17 cellular contexts compared by ENCODE assay signal in genomic region chrX:133685806-133686205, GRCh38.
DNase-seq lines count a peak whose midpoint lies in the region; ATAC-seq, FAIRE-seq and TF ChIP-seq lines count a peak whose summit lies in the region.
"Had no signal": no experiment of that assay in that cellular context is flagged by ENCODE, and none has a peak within 500 bp of the region (broad histone marks: within the 10 kb centered on the region; RNA-seq: fewer than 3 reads in every experiment).

No MANE protein-coding gene starts in this region.

- intact Hi-C loops in lower lobe of right lung (cut with DNase I), result no loop called here
- intact Hi-C loops in activated CD4-positive, alpha-beta memory T cell treated with anti-CD3 and anti-CD28 coated beads for 36 hours (cut with micrococcal nuclease), result no loop called here

- H4K20me1 ChIP-seq in BLaER1 treated with 17β-estradiol and CSF1 and Interleukin-3, amounts not matched to agents 10 nM and 100 nM, result no peaks in the 10 kb centered on the region; a peak in 2 of 22 replicates

- peak; percentile 59 for DNase-seq in ELF-1 (ENCODE audit: low read depth, low spot score)
- DNase-seq in NCI-H2171 (lab: John Stamatoyannopoulos, UW), result peak; percentile 82
- DNase-seq in WTC11 (ENCODE audit: low spot score), result no peak
- DNase-seq in frontal cortex (ENCODE audit: low spot score in 2 of 2), result no peak
- no peak for DNase-seq in lower lobe of right lung
- no peak for DNase-seq in activated CD4-positive, alpha-beta memory T cell treated with anti-CD3 and anti-CD28 coated beads for 36 hours
- DNase-seq: activated CD4-positive, alpha-beta memory T cell treated with anti-CD3 and anti-CD28 coated beads, Interleukin-2, amount 10 ng/mL, durations not matched to agents 7 days and 5 days; activated naive CD8-positive, alpha-beta T cell treated with anti-CD3 and anti-CD28 coated beads, Interleukin-2, amount 10 ng/mL, durations not matched to agents 7 days and 5 days; HCEC 1CT; immature natural killer cell; natural killer cell; T-cell had no signal

- peaks cover 0 to 79% (median 48%) of the 10 kb centered on the region in 10 experiments; a peak in 14 of 20 replicates for H3K4me1 ChIP-seq in BLaER1 treated with 17β-estradiol and CSF1 and Interleukin-3, amounts not matched to agents 10 nM and 100 nM
- H3K4me1 ChIP-seq in lower lobe of right lung, result no peaks in the 10 kb centered on the region
- H3K4me1 ChIP-seq: esophagus muscularis mucosa had no signal

- peak overlapping the region in 5 of 11 experiments; percentile 18 to 37 (median 35); a peak in 4 of 22 replicates for H3K9ac ChIP-seq in BLaER1 treated with 17β-estradiol and CSF1 and Interleukin-3, amounts not matched to agents 10 nM and 100 nM

- peak overlapping the region in 7 of 11 experiments; percentile 1 to 46 (median 40); a peak in 14 of 22 replicates for H3K4me2 ChIP-seq in BLaER1 treated with 17β-estradiol and CSF1 and Interleukin-3, amounts not matched to agents 10 nM and 100 nM

- H3K27ac ChIP-seq in BLaER1 treated with 17β-estradiol and CSF1 and Interleukin-3, amounts not matched to agents 10 nM and 100 nM, result peak overlapping the region in 6 of 11 experiments; percentile 16 to 77 (median 70); a peak in 10 of 22 replicates
- H3K27ac ChIP-seq in lower lobe of right lung, result no peak overlapping the region
- H3K27ac ChIP-seq: esophagus muscularis mucosa had no signal

- no peaks in the 10 kb centered on the region for H3K36me3 Mint-ChIP-seq in WTC11
- H3K36me3 Mint-ChIP-seq in activated CD4-positive, alpha-beta memory T cell treated with anti-CD3 and anti-CD28 coated beads for 36 hours, result no peaks in the 10 kb centered on the region
- H3K36me3 Mint-ChIP-seq: activated naive CD8-positive, alpha-beta T cell treated with anti-CD3 and anti-CD28 coated beads, Interleukin-2, amount 10 ng/mL, durations not matched to agents 7 days and 5 days; immature natural killer cell; natural killer cell; stimulated activated effector memory CD8-positive, alpha-beta T cell treated with anti-CD3 and anti-CD28 coated beads, Interleukin-12 subunit alpha, Interleukin-12 subunit beta, amount 100 ng/mL, for 72 hours; T-cell had no signal

- H3K27me3 Mint-ChIP-seq in WTC11 (ENCODE audit: low read depth), result no peaks in the 10 kb centered on the region
- H3K27me3 Mint-ChIP-seq in activated CD4-positive, alpha-beta memory T cell treated with anti-CD3 and anti-CD28 coated beads for 36 hours, result no peaks in the 10 kb centered on the region
- H3K27me3 Mint-ChIP-seq: activated CD4-positive, alpha-beta memory T cell treated with anti-CD3 and anti-CD28 coated beads, Interleukin-2, amount 10 ng/mL, durations not matched to agents 7 days and 5 days; progenitor cell of endocrine pancreas had no signal

- H3K4me3 ChIP-seq in BLaER1 treated with 17β-estradiol and CSF1 and Interleukin-3, amounts not matched to agents 10 nM and 100 nM, result no peak overlapping the region
- H3K4me3 ChIP-seq in lower lobe of right lung, result no peak overlapping the region
- H3K4me3 ChIP-seq: esophagus muscularis mucosa had no signal

- 0 out of 2 replicates have a peak overlapping the region, but pooled peaks have one; percentile 53 for H3K27ac Mint-ChIP-seq in WTC11
- no peak overlapping the region for H3K27ac Mint-ChIP-seq in activated CD4-positive, alpha-beta memory T cell treated with anti-CD3 and anti-CD28 coated beads for 36 hours
- H3K27ac Mint-ChIP-seq: activated CD4-positive, alpha-beta memory T cell treated with anti-CD3 and anti-CD28 coated beads, Interleukin-2, amount 10 ng/mL, durations not matched to agents 7 days and 5 days; activated naive CD8-positive, alpha-beta T cell treated with anti-CD3 and anti-CD28 coated beads, Interleukin-2, amount 10 ng/mL, durations not matched to agents 7 days and 5 days; immature natural killer cell; natural killer cell; progenitor cell of endocrine pancreas; stimulated activated effector memory CD8-positive, alpha-beta T cell treated with anti-CD3 and anti-CD28 coated beads, Interleukin-12 subunit alpha, Interleukin-12 subunit beta, amount 100 ng/mL, for 72 hours; T-cell had no signal

- POLR2A ChIA-PET in WTC11 (lab: Charles Lee), result no interaction called here
- POLR2A ChIA-PET in activated CD4-positive, alpha-beta memory T cell treated with anti-CD3 and anti-CD28 coated beads for 36 hours (lab: Charles Lee), result no interaction called here

- H3K36me3 ChIP-seq in BLaER1 treated with 17β-estradiol and CSF1 and Interleukin-3, amounts not matched to agents 10 nM and 100 nM, result no peaks in the 10 kb centered on the region
- no peaks in the 10 kb centered on the region for H3K36me3 ChIP-seq in lower lobe of right lung
- H3K36me3 ChIP-seq: esophagus muscularis mucosa had no signal

- peaks cover 89 to 100% (median 97%) of the 10 kb centered on the region in 11 experiments for H3K27me3 ChIP-seq in BLaER1 treated with 17β-estradiol and CSF1 and Interleukin-3, amounts not matched to agents 10 nM and 100 nM
- no peaks in the 10 kb centered on the region for H3K27me3 ChIP-seq in lower lobe of right lung (ENCODE audit: low read depth)
- H3K27me3 ChIP-seq: esophagus muscularis mucosa had no signal

- ATAC-seq in WTC11, result peak; percentile 77
- no peak for ATAC-seq in HG03139 (IDR thresholded peaks at IDR 0.05; ENCODE audit: unreplicated experiment)
- no peak for ATAC-seq in lower lobe of right lung
- ATAC-seq: natural killer cell; stimulated activated effector memory CD8-positive, alpha-beta T cell treated with anti-CD3 and anti-CD28 coated beads, Interleukin-12 subunit alpha, Interleukin-12 subunit beta, amount 100 ng/mL, for 72 hours; T-cell had no signal

- peaks cover 20% of the 10 kb centered on the region for H3K4me1 Mint-ChIP-seq in WTC11
- peaks cover 2% of the 10 kb centered on the region for H3K4me1 Mint-ChIP-seq in activated CD4-positive, alpha-beta memory T cell treated with anti-CD3 and anti-CD28 coated beads for 36 hours (ENCODE audit: low read depth)
- H3K4me1 Mint-ChIP-seq: stimulated activated effector memory CD8-positive, alpha-beta T cell treated with anti-CD3 and anti-CD28 coated beads, Interleukin-12 subunit alpha, Interleukin-12 subunit beta, amount 100 ng/mL, for 72 hours had no signal

- no peaks in the 10 kb centered on the region for H3K9me3 Mint-ChIP-seq in WTC11
- H3K9me3 Mint-ChIP-seq in activated CD4-positive, alpha-beta memory T cell treated with anti-CD3 and anti-CD28 coated beads for 36 hours, result no peaks in the 10 kb centered on the region
- H3K9me3 Mint-ChIP-seq: activated CD4-positive, alpha-beta memory T cell treated with anti-CD3 and anti-CD28 coated beads, Interleukin-2, amount 10 ng/mL, durations not matched to agents 7 days and 5 days; activated naive CD8-positive, alpha-beta T cell treated with anti-CD3 and anti-CD28 coated beads, Interleukin-2, amount 10 ng/mL, durations not matched to agents 7 days and 5 days; immature natural killer cell; natural killer cell; stimulated activated effector memory CD8-positive, alpha-beta T cell treated with anti-CD3 and anti-CD28 coated beads, Interleukin-12 subunit alpha, Interleukin-12 subunit beta, amount 100 ng/mL, for 72 hours; T-cell had no signal

- TF ChIP-seq CTCF in WTC11 (IDR thresholded peaks at IDR 0.05), result no peak
- TF ChIP-seq CTCF in lower lobe of right lung (IDR thresholded peaks at IDR 0.05), result no peak

- FAIRE-seq in frontal cortex (lab: Jason Lieb, UNC), result no peak

- no peak overlapping the region for H3K4me3 Mint-ChIP-seq in WTC11
- H3K4me3 Mint-ChIP-seq in activated CD4-positive, alpha-beta memory T cell treated with anti-CD3 and anti-CD28 coated beads for 36 hours, result no peak overlapping the region
- H3K4me3 Mint-ChIP-seq: activated CD4-positive, alpha-beta memory T cell treated with anti-CD3 and anti-CD28 coated beads, Interleukin-2, amount 10 ng/mL, durations not matched to agents 7 days and 5 days; activated naive CD8-positive, alpha-beta T cell treated with anti-CD3 and anti-CD28 coated beads, Interleukin-2, amount 10 ng/mL, durations not matched to agents 7 days and 5 days; immature natural killer cell; natural killer cell; stimulated activated effector memory CD8-positive, alpha-beta T cell treated with anti-CD3 and anti-CD28 coated beads, Interleukin-12 subunit alpha, Interleukin-12 subunit beta, amount 100 ng/mL, for 72 hours; T-cell had no signal

- CTCF ChIA-PET in WTC11 (lab: Charles Lee), result no interaction called here
- CTCF ChIA-PET in activated CD4-positive, alpha-beta memory T cell treated with anti-CD3 and anti-CD28 coated beads for 36 hours (lab: Charles Lee), result no interaction called here

- H3K9me3 ChIP-seq in BLaER1 treated with 17β-estradiol and CSF1 and Interleukin-3, amounts not matched to agents 10 nM and 100 nM (replicated peaks in 1 of 11), result no peaks in the 10 kb centered on the region; a peak in 1 of 22 replicates
- no peaks in the 10 kb centered on the region for H3K9me3 ChIP-seq in lower lobe of right lung
- H3K9me3 ChIP-seq: esophagus muscularis mucosa had no signal

TF ChIP-seq in WTC11, 78 proteins besides CTCF, POLR2A, EP300 and RAD21:
- TF ChIP-seq ZNF512 (CRISPR knock-in tag; IDR thresholded peaks at IDR 0.05; ENCODE audit: borderline replicate concordance) (no peak), ZNF121 (CRISPR knock-in tag; IDR thresholded peaks at IDR 0.05) (peak; percentile 41; the same call in 1 of the 2 replicates)
TF ChIP-seq in WTC11: peak in this region for 1.

Comparison
In these comparisons a context has a peak if more than half of its experiments do, and no peak if none do; other contexts are left out.
1. DNase-seq: peak in ELF-1 (single experiment) and NCI-H2171 (single experiment); none in WTC11 (single experiment), frontal cortex (0 of 2), lower lobe of right lung (single experiment) and activated CD4-positive, alpha-beta memory T cell treated with anti-CD3 and anti-CD28 coated beads for 36 hours (single experiment).